19 cellular contexts compared by ENCODE assay signal in the genomic region with DNA sequence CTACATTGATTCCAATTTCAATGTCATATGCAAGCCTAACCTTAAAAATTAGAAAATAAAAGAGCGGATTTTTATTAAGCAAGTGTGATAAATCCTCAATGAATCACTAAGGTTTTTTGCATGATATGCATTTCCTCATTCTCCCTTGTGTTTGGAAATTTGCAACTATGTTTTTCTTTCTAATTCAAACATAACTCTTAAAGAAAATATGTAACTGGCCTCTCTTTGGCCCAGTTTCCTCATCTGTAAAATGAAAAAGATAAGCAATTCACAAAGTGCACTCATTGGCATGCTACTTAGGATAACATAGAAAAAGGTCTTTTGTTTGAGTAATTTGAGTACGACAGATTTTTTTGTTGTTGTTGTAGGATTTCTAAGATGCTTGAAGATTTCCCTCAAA.
DNase-seq lines count a peak whose midpoint lies in the region; ATAC-seq, FAIRE-seq and TF ChIP-seq lines count a peak whose summit lies in the region.
"Had no signal": no experiment of that assay in that cellular context is flagged by ENCODE, and none has a peak within 500 bp of the region (broad histone marks: within the 10 kb centered on the region; RNA-seq: fewer than 3 reads in every experiment).

No MANE protein-coding gene starts in this region.

- H3K4me3 ChIP-seq in AG04449 (ENCODE audit: low read depth, low read length) (no peak overlapping the region), IMR-90 (ENCODE audit: insufficient read depth, low read depth, low read length) (no peak overlapping the region), bronchial epithelial cell (ENCODE audit: low read depth, low read length) (no peak overlapping the region), fibroblast of pulmonary artery (replicated peaks; ENCODE audit: low read depth, low read length) (no peak overlapping the region)
- H3K4me3 ChIP-seq: MG63, PC-9 had no signal

- no peak overlapping the region for H4K8ac ChIP-seq in IMR-90 (ENCODE audit: low read depth in 2 of 2, low read length in 2 of 2)

- H3K23ac ChIP-seq in IMR-90 (ENCODE audit: low read depth, low read length) = no peak overlapping the region

- no peak overlapping the region for H3K4ac ChIP-seq in IMR-90 (ENCODE audit: low read depth, low read length)

- H2BK120ac ChIP-seq in IMR-90 (ENCODE audit: low read depth, low read length) = no peak overlapping the region

- ATAC-seq in IMR-90 (ENCODE audit: low read depth) = peak; percentile 64
- ATAC-seq in GM18873 (IDR thresholded peaks at IDR 0.05; ENCODE audit: low FRiP score, unreplicated experiment) = no peak

- intact Hi-C loops in IMR-90 (cut with micrococcal nuclease) = loop anchor here (2.0 kb wide), 1 partner anchor 74 kb away; no protein-coding TSS in a partner anchor

- TF ChIP-seq CTCF in AG04449 (IDR thresholded peaks at IDR 0.05; ENCODE audit: insufficient read depth, low read length, missing control alignments) (no peak), IMR-90 (conservative IDR thresholded peaks at IDR 0.05; ENCODE audit: low read depth, low read length) (no peak), bronchial epithelial cell (IDR thresholded peaks at IDR 0.05; ENCODE audit: insufficient read depth, low read length, severe bottlenecking) (no peak), fibroblast of pulmonary artery (IDR thresholded peaks at IDR 0.05; ENCODE audit: low read length, missing control alignments) (no peak)

- BruUV-seq in IMR-90 (replicated peaks; lab: Mats Ljungman, UMichigan) = no TSS peak

- no peak overlapping the region for H3K9ac ChIP-seq in IMR-90 (ENCODE audit: low read depth, low read length)

- H3K79me1 ChIP-seq in IMR-90 (ENCODE audit: low read depth in 1 of 2, low read length in 2 of 2) = no peaks in the 10 kb centered on the region

- H4K5ac ChIP-seq in IMR-90 (ENCODE audit: low read depth, low read length) = no peak overlapping the region

- no CpG with 5 or more reads among the region's 2 CpGs for WGBS in IMR-90 (ENCODE audit: extremely low coverage in 2 of 2, insufficient read length in 1 of 2), 2 experiments

- H3K56ac ChIP-seq in IMR-90 (ENCODE audit: extremely low read depth, insufficient read depth, low read length) = no peak overlapping the region

- POLR2A ChIA-PET in AG04449 (lab: Yijun Ruan, JAX) (no interaction called here), IMR-90 (lab: Charles Lee; ENCODE audit: unreplicated experiment) (no interaction called here)

- no peaks in the 10 kb centered on the region for H3K9me1 ChIP-seq in IMR-90 (ENCODE audit: insufficient read depth, low read length)

- no peak overlapping the region for H2AK5ac ChIP-seq in IMR-90 (ENCODE audit: low read depth, low read length)

- H3K4me1 ChIP-seq in IMR-90 (ENCODE audit: control insufficient read depth, insufficient read depth, low read length) = 0 out of 2 replicates have a peak, but pooled peaks cover 2% of the 10 kb centered on the region

- H2AK9ac ChIP-seq in IMR-90 (replicated peaks; ENCODE audit: low read depth, low read length, poor library complexity) = no peak overlapping the region

- H4K91ac ChIP-seq in IMR-90 (ENCODE audit: insufficient read depth, low read depth, low read length) = no peak overlapping the region

- no peak overlapping the region for H3K14ac ChIP-seq in IMR-90 (replicated peaks; ENCODE audit: low read depth, low read length)

- peak overlapping the region; percentile 69 for H2BK5ac ChIP-seq in IMR-90 (ENCODE audit: low read depth, low read length, poor library complexity, severe bottlenecking)

- no peak overlapping the region for H2AFZ ChIP-seq in IMR-90 (replicated peaks; ENCODE audit: low read length, poor library complexity)
- H2AFZ ChIP-seq: PC-9 had no signal

- no peaks in the 10 kb centered on the region for H4K20me1 ChIP-seq in IMR-90 (ENCODE audit: insufficient read depth, low read length)

- no peak for TF ChIP-seq POLR2A in IMR-90 (IDR thresholded peaks at IDR 0.05; ENCODE audit: low read depth, low read length)

- H3K4me2 ChIP-seq in IMR-90 (ENCODE audit: low read depth, low read length) = peak overlapping the region; percentile 68; the same call in 1 of the 2 replicates
- H3K4me2 ChIP-seq: PC-9 had no signal

- no peaks in the 10 kb centered on the region for H3K27me3 ChIP-seq in IMR-90 (ENCODE audit: control insufficient read depth, insufficient read depth, low read length)
- no peaks in the 10 kb centered on the region for H3K27me3 ChIP-seq in bronchial epithelial cell (ENCODE audit: control insufficient read depth, insufficient read depth, low read length)
- H3K27me3 ChIP-seq: MG63 had no signal

- DNase-seq in AG04449 (ENCODE audit: low read depth, low spot score) (peak; percentile 55), IMR-90 (peak; percentile 52), bronchial epithelial cell (ENCODE audit: low read depth) (peak; percentile 12), fibroblast of pulmonary artery (ENCODE audit: low read depth) (peak; percentile 24), cerebellar nuclear complex (lab: John Stamatoyannopoulos, UW) (no peak), GM19238 (ENCODE audit: insufficient read length, low spot score) (no peak)
- DNase-seq in activated effector memory CD4-positive, alpha-beta T cell treated with Interleukin-2 at 50 U/mL for 16 hours = no peak
- DNase-seq: GF-D8, H9, HFFc6, Kasumi-1, MG63, NCI-H1417 treated with DMSO at 0.1 percent for 48 hours, NCI-H187 treated with DMSO at 0.1 percent for 48 hours, NCI-H510A, PC-9, RPMI8226, SHP77 had no signal

- no peak for FAIRE-seq in bronchial epithelial cell (lab: Jason Lieb, UNC)

- no peak overlapping the region for H2BK20ac ChIP-seq in IMR-90 (ENCODE audit: low read depth, low read length)

- peak overlapping the region; percentile 44; the same call in 1 of the 2 replicates for H3K27ac ChIP-seq in IMR-90 (ENCODE audit: insufficient read depth, low read length)
- H3K27ac ChIP-seq: PC-9 had no signal

- CTCF ChIA-PET in AG04449 (lab: Yijun Ruan, JAX) = no interaction called here
- CTCF ChIA-PET in IMR-90 (lab: Yijun Ruan, JAX) = no interaction called here

- no peak for TF ChIP-seq RAD21 in IMR-90 (IDR thresholded peaks at IDR 0.05; ENCODE audit: low read length)

- H3K18ac ChIP-seq in IMR-90 (ENCODE audit: low read depth, low read length) = peak overlapping the region; percentile 57

- dilution Hi-C loops in IMR-90 (cut with HindIII; ENCODE audit: low sequenced_read_pairs, unreplicated experiment) = no loop called here

- peaks cover 4% of the 10 kb centered on the region; the same call in 1 of the 2 replicates for H3K9me3 ChIP-seq in IMR-90 (ENCODE audit: control insufficient read depth, insufficient read depth, low read length)
- H3K9me3 ChIP-seq: MG63 had no signal

- in situ Hi-C loops in IMR-90 (cut with MboI; ENCODE audit: low sequenced_read_pairs) = no loop called here

- no peaks in the 10 kb centered on the region for H3K36me3 ChIP-seq in IMR-90 (ENCODE audit: control insufficient read depth, insufficient read depth, low read length)
- no peaks in the 10 kb centered on the region for H3K36me3 ChIP-seq in bronchial epithelial cell (ENCODE audit: control insufficient read depth, insufficient read depth, low read length)
- H3K36me3 ChIP-seq: MG63 had no signal

- H2BK15ac ChIP-seq in IMR-90 (ENCODE audit: low read depth, low read length) = no peak overlapping the region

TF ChIP-seq in IMR-90, 13 proteins besides CTCF, POLR2A, EP300 and RAD21:
- no peak for TF ChIP-seq SMC3 (IDR thresholded peaks at IDR 0.05; ENCODE audit: low read depth, low read length)
- peak; percentile 55 for TF ChIP-seq MAFK (IDR thresholded peaks at IDR 0.05; ENCODE audit: low read depth, low read length)

Comparison
In these comparisons a context has a peak if more than half of its experiments do, and no peak if none do; other contexts are left out.
1. DNase-seq: peak in AG04449 (single experiment), IMR-90 (single experiment), bronchial epithelial cell (single experiment) and fibroblast of pulmonary artery (single experiment); none in cerebellar nuclear complex (0 of 2), GM19238 (single experiment) and activated effector memory CD4-positive, alpha-beta T cell treated with Interleukin-2 at 50 U/mL for 16 hours (single experiment).